13 cellular contexts compared by ENCODE assay signal in genomic region chr2:20334645-20335203, GRCh38. TPM values are rescaled to one million over a fixed set of nuclear protein-coding genes. Genes with fewer than 3 reads are reported as not detected.
DNase-seq lines count a peak whose midpoint lies in the region; ATAC-seq and TF ChIP-seq lines count a peak whose summit lies in the region.
"Had no signal": no experiment of that assay in that cellular context is flagged by ENCODE, and none has a peak within 500 bp of the region (broad histone marks: within the 10 kb centered on the region; RNA-seq: fewer than 3 reads in every experiment).

No MANE protein-coding gene starts in this region.

- H3K27me3 Mint-ChIP-seq in CD14-positive monocyte (ENCODE audit: low read depth in 3 of 3): no peaks in the 10 kb centered on the region
- H3K27me3 Mint-ChIP-seq in CD8-positive, alpha-beta T cell (ENCODE audit: low read depth): no peaks in the 10 kb centered on the region
- no peaks in the 10 kb centered on the region for H3K27me3 Mint-ChIP-seq in activated T-helper 17 cell treated with anti-CD3 and anti-CD28 coated beads, Interleukin-2, amount 50 U/mL, for 72 hours
- no peaks in the 10 kb centered on the region for H3K27me3 Mint-ChIP-seq in memory B cell

- DNase-seq in CD14-positive monocyte (ENCODE audit: low spot score) (no peak), memory B cell (ENCODE audit: low spot score in 2 of 2) (no peak), DMS53 treated with DMSO at 0.1 percent for 48 hours (lab: John Stamatoyannopoulos, UW; ENCODE audit: unreplicated experiment) (no peak)
- DNase-seq in CD8-positive, alpha-beta T cell: no peak
- no peak for DNase-seq in stimulated activated CD4-positive, alpha-beta T cell treated with anti-CD3 and anti-CD28 coated beads, Interleukin-4, amount 100 ng/mL, for 1 hour
- DNase-seq: activated CD4-positive, alpha-beta T cell treated with anti-CD3 and anti-CD28 coated beads, Interleukin-2, amount 50 U/mL, for 1 hour; activated effector memory CD4-positive, alpha-beta T cell treated with anti-CD3 and anti-CD28 coated beads, Interleukin-2, amount 50 U/mL, for 16 hours; DND-41; NCI-H1417 had no signal

- no peak for ATAC-seq in CD8-positive, alpha-beta T cell
- no peak for ATAC-seq in activated T-helper 17 cell treated with anti-CD3 and anti-CD28 coated beads, Interleukin-2, amount 50 U/mL, for 72 hours (replicated peaks)
- ATAC-seq in memory B cell (ENCODE audit: low read depth) (no peak), GM18858 (IDR thresholded peaks at IDR 0.05; ENCODE audit: unreplicated experiment) (no peak)

- H3K27ac ChIP-seq in CD8-positive, alpha-beta T cell (ENCODE audit: low read depth, low read length): no peak overlapping the region
- H3K27ac ChIP-seq: SJSA1, suprapubic skin had no signal

- H3K4me3 ChIP-seq in CD8-positive, alpha-beta T cell (ENCODE audit: low read depth, low read length): no peak overlapping the region
- H3K4me3 ChIP-seq: SJSA1, suprapubic skin had no signal

- TF ChIP-seq CTCF in CD14-positive monocyte (IDR thresholded peaks at IDR 0.05): no peak
- TF ChIP-seq CTCF in CD8-positive, alpha-beta T cell (IDR thresholded peaks at IDR 0.05): no peak

- CTCF ChIA-PET in CD8-positive, alpha-beta T cell (lab: Charles Lee): interaction anchor here (1.9 kb wide), 1 partner anchor 9 kb away, joined by 10 read pairs; no protein-coding TSS in a partner anchor

- intact Hi-C loops in CD14-positive monocyte (cut with micrococcal nuclease): no loop called here
- intact Hi-C loops in CD8-positive, alpha-beta T cell (cut with DNase I, micrococcal nuclease): no loop called here

- H3K27ac Mint-ChIP-seq in CD14-positive monocyte (peak overlapping the region in 5 of 7 donors; percentile 5 to 80 (median 33)), memory B cell (peak overlapping the region; percentile 91)
- peak overlapping the region; percentile 38 for H3K27ac Mint-ChIP-seq in CD8-positive, alpha-beta T cell
- H3K27ac Mint-ChIP-seq in activated T-helper 17 cell treated with anti-CD3 and anti-CD28 coated beads, Interleukin-2, amount 50 U/mL, for 72 hours: no peak overlapping the region

- POLR2A ChIA-PET in CD8-positive, alpha-beta T cell (lab: Charles Lee): interaction anchor here (0.9 to 1.2 kb wide), 3 partner anchors 8 to 17 kb away, joined by 3 to 4 read pairs (median 3); no protein-coding TSS in a partner anchor

- H3K27me3 ChIP-seq in CD8-positive, alpha-beta T cell (ENCODE audit: insufficient read depth, low read length): no peaks in the 10 kb centered on the region
- H3K27me3 ChIP-seq: SJSA1, suprapubic skin had no signal

- H3K9me3 Mint-ChIP-seq in CD14-positive monocyte (peaks cover 0 to 11% (median 7%) of the 10 kb centered on the region in 7 donors), memory B cell (peaks cover 7% of the 10 kb centered on the region)
- peaks cover 11% of the 10 kb centered on the region for H3K9me3 Mint-ChIP-seq in CD8-positive, alpha-beta T cell
- peaks cover 4% of the 10 kb centered on the region for H3K9me3 Mint-ChIP-seq in activated T-helper 17 cell treated with anti-CD3 and anti-CD28 coated beads, Interleukin-2, amount 50 U/mL, for 72 hours

- peaks cover 56% of the 10 kb centered on the region for H3K4me1 ChIP-seq in CD8-positive, alpha-beta T cell (ENCODE audit: insufficient read depth, low read length)
- H3K4me1 ChIP-seq: SJSA1 had no signal

- H3K4me3 Mint-ChIP-seq in CD14-positive monocyte (no peak overlapping the region), memory B cell (peak overlapping the region; percentile 52)
- H3K4me3 Mint-ChIP-seq in CD8-positive, alpha-beta T cell: peak overlapping the region; percentile 9
- H3K4me3 Mint-ChIP-seq in activated T-helper 17 cell treated with anti-CD3 and anti-CD28 coated beads, Interleukin-2, amount 50 U/mL, for 72 hours: peak overlapping the region; percentile 11

- H3K4me1 Mint-ChIP-seq in CD14-positive monocyte: peaks cover 40% of the 10 kb centered on the region
- H3K4me1 Mint-ChIP-seq in CD8-positive, alpha-beta T cell (ENCODE audit: low read depth): peaks cover 85% of the 10 kb centered on the region
- H3K4me1 Mint-ChIP-seq in activated T-helper 17 cell treated with anti-CD3 and anti-CD28 coated beads, Interleukin-2, amount 50 U/mL, for 72 hours: peaks cover 36% of the 10 kb centered on the region
- H3K4me1 Mint-ChIP-seq in memory B cell: peaks cover 56% of the 10 kb centered on the region

- H3K36me3 Mint-ChIP-seq in CD14-positive monocyte (peaks cover 4 to 43% of the 10 kb centered on the region in 2 donors), memory B cell (peaks cover 22% of the 10 kb centered on the region)
- H3K36me3 Mint-ChIP-seq in CD8-positive, alpha-beta T cell: peaks cover 35% of the 10 kb centered on the region
- H3K36me3 Mint-ChIP-seq in activated T-helper 17 cell treated with anti-CD3 and anti-CD28 coated beads, Interleukin-2, amount 50 U/mL, for 72 hours (ENCODE audit: low read depth): peaks cover 69% of the 10 kb centered on the region

- peaks cover 4% of the 10 kb centered on the region for H3K36me3 ChIP-seq in CD8-positive, alpha-beta T cell (ENCODE audit: insufficient read depth, low read length)
- H3K36me3 ChIP-seq: suprapubic skin had no signal

- peaks cover 5% of the 10 kb centered on the region for H3K9me3 ChIP-seq in CD8-positive, alpha-beta T cell (ENCODE audit: low read length)
- H3K9me3 ChIP-seq: SJSA1, suprapubic skin had no signal

RNA-seq across cellular contexts. Expression of gene PUM2, which starts 15.9 kb away (rescaled TPM):
- 1 to 10 TPM; 7.2 to 8.3 TPM for polyA plus RNA-seq in CD14-positive monocyte
- total RNA-seq in CD8-positive, alpha-beta T cell: 10 to 100 TPM; 91.3 to 93.5 TPM
- 100 to 1,000 TPM; 113 to 120 TPM for total RNA-seq in activated T-helper 17 cell treated with anti-CD3 and anti-CD28 coated beads, Interleukin-2, amount 50 U/mL, for 72 hours

Comparison
In these comparisons a context has a peak if more than half of its experiments do, and no peak if none do; other contexts are left out.
1. H3K4me3 Mint-ChIP-seq: peak in CD8-positive, alpha-beta T cell (single experiment), activated T-helper 17 cell treated with anti-CD3 and anti-CD28 coated beads, Interleukin-2, amount 50 U/mL, for 72 hours (single experiment) and memory B cell (single experiment); none in CD14-positive monocyte (0 of 2).